25 cellular contexts compared by ENCODE assay signal in genomic region chr9:116350213-116350612, GRCh38.
"Had no signal": no experiment of that assay in that cellular context is flagged by ENCODE, and none has a peak within 500 bp of the region (broad histone marks: within the 10 kb centered on the region; RNA-seq: fewer than 3 reads in every experiment).

No MANE protein-coding gene starts in this region.

- H3K9me3 ChIP-seq: ascending aorta, colonic mucosa, pancreas, psoas muscle, right atrium auricular region, suprapubic skin, tibial nerve had no signal

- H3K79me2 ChIP-seq: hepatocyte had no signal

- DNase-seq: activated CD4-positive, alpha-beta T cell treated with anti-CD3 and anti-CD28 coated beads, Interleukin-2, amount 10 ng/mL, durations not matched to agents 7 days and 5 days; activated CD4-positive, CD25-positive, alpha-beta regulatory T cell treated with anti-CD3 and anti-CD28 coated beads, Interleukin-2, amount 50 U/mL, for 72 hours; activated CD8-positive, alpha-beta memory T cell treated with anti-CD3 and anti-CD28 coated beads, Interleukin-2, amount 10 ng/mL, durations not matched to agents 7 days and 5 days; activated CD8-positive, alpha-beta T cell treated with anti-CD3 and anti-CD28 coated beads for 36 hours; activated gamma-delta T cell; colonic mucosa; dorsolateral prefrontal cortex; effector memory CD8-positive, alpha-beta T cell; glutamatergic neuron; left ventricle myocardium superior; pancreas; psoas muscle; stimulated activated CD4-positive, alpha-beta T cell treated with anti-CD3 and anti-CD28 coated beads, Interleukin-1b, Interleukin-23, amount 100 ng/mL, for 48 hours; stimulated activated naive CD8-positive, alpha-beta T cell treated with anti-CD3 and anti-CD28 coated beads, Interleukin-15, amount 100 ng/mL, for 72 hours; T-helper 17 cell had no signal

- H3K4me2 ChIP-seq: hepatocyte had no signal

- H3K4me3 ChIP-seq: ascending aorta, colonic mucosa, dorsolateral prefrontal cortex, hepatocyte, pancreas, psoas muscle, right atrium auricular region, suprapubic skin, tibial nerve had no signal

- H2AFZ ChIP-seq: hepatocyte had no signal

- H3K36me3 ChIP-seq: colonic mucosa, pancreas, right atrium auricular region had no signal

- FAIRE-seq: endothelial cell of umbilical vein, frontal cortex, pancreas had no signal

- H3K27me3 ChIP-seq: ascending aorta, colonic mucosa, hepatocyte, pancreas, right atrium auricular region, suprapubic skin, tibial nerve had no signal

- H3K27ac ChIP-seq: ascending aorta, colonic mucosa, dorsolateral prefrontal cortex, hepatocyte, pancreas, psoas muscle, right atrium auricular region, suprapubic skin, tibial nerve, VCaP had no signal

- H3K4me1 ChIP-seq: ascending aorta, colonic mucosa, pancreas, suprapubic skin had no signal

- ATAC-seq: activated CD8-positive, alpha-beta memory T cell treated with anti-CD3 and anti-CD28 coated beads, Interleukin-2, amount 10 ng/mL, durations not matched to agents 7 days and 5 days; activated CD8-positive, alpha-beta T cell treated with anti-CD3 and anti-CD28 coated beads for 36 hours; effector memory CD8-positive, alpha-beta T cell; esophagus mucosa; left ventricle myocardium superior; pancreas; psoas muscle; stimulated activated effector memory CD8-positive, alpha-beta T cell treated with anti-CD3 and anti-CD28 coated beads, Interleukin-12 subunit alpha, Interleukin-12 subunit beta, amount 100 ng/mL, for 72 hours; stimulated activated naive CD8-positive, alpha-beta T cell treated with anti-CD3 and anti-CD28 coated beads, Interleukin-15, amount 100 ng/mL, for 72 hours; T-helper 17 cell had no signal
